Comparison of ENCODE assay signal across 17 cellular contexts in genomic region chr6:75632247-75632646, GRCh38. TPM values are rescaled to one million over a fixed set of nuclear protein-coding genes. Genes with fewer than 3 reads are reported as not detected.
DNase-seq lines count a peak whose midpoint lies in the region; ATAC-seq, FAIRE-seq and TF ChIP-seq lines count a peak whose summit lies in the region.
"Had no signal": no experiment of that assay in that cellular context is flagged by ENCODE, and none has a peak within 500 bp of the region (broad histone marks: within the 10 kb centered on the region; RNA-seq: fewer than 3 reads in every experiment).

No MANE protein-coding gene starts in this region.

- H3K4me3 Mint-ChIP-seq in activated naive CD4-positive, alpha-beta T cell treated with anti-CD3 and anti-CD28 coated beads for 36 hours = no peak overlapping the region
- no peak overlapping the region for H3K4me3 Mint-ChIP-seq in activated naive CD4-positive, alpha-beta T cell treated with anti-CD3 and anti-CD28 coated beads, Interleukin-2, amount 10 ng/mL, durations not matched to agents 7 days and 5 days

- TF ChIP-seq CTCF in fibroblast of the aortic adventitia (IDR thresholded peaks at IDR 0.05; ENCODE audit: insufficient read depth, low read length) = no peak

- no peaks in the 10 kb centered on the region for H3K27me3 Mint-ChIP-seq in activated naive CD4-positive, alpha-beta T cell treated with anti-CD3 and anti-CD28 coated beads for 36 hours (ENCODE audit: low read depth)
- no peaks in the 10 kb centered on the region for H3K27me3 Mint-ChIP-seq in activated naive CD4-positive, alpha-beta T cell treated with anti-CD3 and anti-CD28 coated beads, Interleukin-2, amount 10 ng/mL, durations not matched to agents 7 days and 5 days

- no peak for DNase-seq in activated naive CD4-positive, alpha-beta T cell treated with anti-CD3 and anti-CD28 coated beads for 36 hours
- no peak for DNase-seq in activated naive CD4-positive, alpha-beta T cell treated with anti-CD3 and anti-CD28 coated beads, Interleukin-2, amount 10 ng/mL, durations not matched to agents 7 days and 5 days
- DNase-seq in GM12891 (ENCODE audit: insufficient read length, low spot score) = no peak
- DNase-seq in OCI-M1 (lab: John Stamatoyannopoulos, UW) = peak; percentile 76
- peak; percentile 17 for DNase-seq in fibroblast of the aortic adventitia (ENCODE audit: low read depth)
- no peak for DNase-seq in DMS153 (lab: John Stamatoyannopoulos, UW)
- DNase-seq in NCI-H187 treated with DMSO at 0.1 percent for 48 hours (lab: John Stamatoyannopoulos, UW) = no peak
- DNase-seq: C1 segment of cervical spinal cord, COR-L47, Karpas-422, MM.1S, NCI-H1092 treated with DMSO at 0.1 percent for 48 hours, NCI-H2227 treated with DMSO at 0.1 percent for 48 hours, NCI-H524, SIG-M5 had no signal

- ATAC-seq in GM19467 (IDR thresholded peaks at IDR 0.05; ENCODE audit: unreplicated experiment) = no peak
- ATAC-seq: A549 had no signal

- CTCF ChIA-PET in activated naive CD4-positive, alpha-beta T cell treated with anti-CD3 and anti-CD28 coated beads for 36 hours (lab: Charles Lee) = interaction anchor here (0.9 kb wide), 1 partner anchor 22 kb away, joined by 3 read pairs; no protein-coding TSS in a partner anchor
- CTCF ChIA-PET in activated naive CD4-positive, alpha-beta T cell treated with anti-CD3 and anti-CD28 coated beads, Interleukin-2, amount 10 ng/mL, durations not matched to agents 7 days and 5 days (lab: Charles Lee) = no interaction called here

- peak overlapping the region; percentile 16 for H3K27ac Mint-ChIP-seq in activated naive CD4-positive, alpha-beta T cell treated with anti-CD3 and anti-CD28 coated beads for 36 hours
- no peak overlapping the region for H3K27ac Mint-ChIP-seq in activated naive CD4-positive, alpha-beta T cell treated with anti-CD3 and anti-CD28 coated beads, Interleukin-2, amount 10 ng/mL, durations not matched to agents 7 days and 5 days

- no peak for TF ChIP-seq POLR2A in GM12891 (IDR thresholded peaks at IDR 0.05; ENCODE audit: low read depth, low read length)

- intact Hi-C loops in activated naive CD4-positive, alpha-beta T cell treated with anti-CD3 and anti-CD28 coated beads for 36 hours (cut with micrococcal nuclease) = no loop called here

- no peak overlapping the region for H3K4me3 ChIP-seq in fibroblast of the aortic adventitia (ENCODE audit: low read depth, low read length)
- H3K4me3 ChIP-seq: A549 had no signal

- peaks cover 27% of the 10 kb centered on the region for H3K36me3 Mint-ChIP-seq in activated naive CD4-positive, alpha-beta T cell treated with anti-CD3 and anti-CD28 coated beads for 36 hours (ENCODE audit: low read depth)
- H3K36me3 Mint-ChIP-seq in activated naive CD4-positive, alpha-beta T cell treated with anti-CD3 and anti-CD28 coated beads, Interleukin-2, amount 10 ng/mL, durations not matched to agents 7 days and 5 days = peaks cover 25% of the 10 kb centered on the region

- H3K9me3 Mint-ChIP-seq in activated naive CD4-positive, alpha-beta T cell treated with anti-CD3 and anti-CD28 coated beads for 36 hours = no peaks in the 10 kb centered on the region
- H3K9me3 Mint-ChIP-seq in activated naive CD4-positive, alpha-beta T cell treated with anti-CD3 and anti-CD28 coated beads, Interleukin-2, amount 10 ng/mL, durations not matched to agents 7 days and 5 days = no peaks in the 10 kb centered on the region

- H3K4me1 Mint-ChIP-seq in activated naive CD4-positive, alpha-beta T cell treated with anti-CD3 and anti-CD28 coated beads for 36 hours (ENCODE audit: low read depth) = peaks cover 15% of the 10 kb centered on the region
- H3K4me1 Mint-ChIP-seq in activated naive CD4-positive, alpha-beta T cell treated with anti-CD3 and anti-CD28 coated beads, Interleukin-2, amount 10 ng/mL, durations not matched to agents 7 days and 5 days = no peaks in the 10 kb centered on the region

- FAIRE-seq in GM12891 (lab: Jason Lieb, UNC) = peak; percentile 45
- FAIRE-seq: A549 had no signal

TF ChIP-seq in GM12891, 5 proteins besides CTCF, POLR2A, EP300 and RAD21:
- TF ChIP-seq TAF1 (IDR thresholded peaks at IDR 0.05; ENCODE audit: low read depth, low read length) = no peak
- no peak for TF ChIP-seq SPI1 (IDR thresholded peaks at IDR 0.05; ENCODE audit: low read depth, low read length)
- TF ChIP-seq POLR2AphosphoS5 (IDR thresholded peaks at IDR 0.05; ENCODE audit: low read depth, low read length) = no peak
- TF ChIP-seq POU2F2 (IDR thresholded peaks at IDR 0.05; ENCODE audit: low read depth, low read length) = no peak
- no peak for TF ChIP-seq PAX5 (IDR thresholded peaks at IDR 0.05; ENCODE audit: insufficient read depth, low read length, severe bottlenecking)

RNA-seq across cellular contexts. Expression of gene SENP6, which starts 30.6 kb away (rescaled TPM):
- total RNA-seq in activated naive CD4-positive, alpha-beta T cell treated with anti-CD3 and anti-CD28 coated beads for 36 hours = 10 to 100 TPM; 54.0 to 57.7 TPM
- 22.1 TPM for polyA plus RNA-seq in GM12891 (2012; ENCODE audit: low read depth, missing spikeins)
- total RNA-seq in fibroblast of the aortic adventitia (ENCODE audit: low replicate concordance) = 96.6 and 113 TPM in 2 replicates

Comparison
In these comparisons a context has a peak if more than half of its experiments do, and no peak if none do; other contexts are left out.
1. DNase-seq: peak in OCI-M1 (single experiment) and fibroblast of the aortic adventitia (single experiment); none in activated naive CD4-positive, alpha-beta T cell treated with anti-CD3 and anti-CD28 coated beads for 36 hours (single experiment), activated naive CD4-positive, alpha-beta T cell treated with anti-CD3 and anti-CD28 coated beads, Interleukin-2, amount 10 ng/mL, durations not matched to agents 7 days and 5 days (single experiment), GM12891 (single experiment), DMS153 (single experiment) and NCI-H187 treated with DMSO at 0.1 percent for 48 hours (single experiment).